In the genomic region with DNA sequence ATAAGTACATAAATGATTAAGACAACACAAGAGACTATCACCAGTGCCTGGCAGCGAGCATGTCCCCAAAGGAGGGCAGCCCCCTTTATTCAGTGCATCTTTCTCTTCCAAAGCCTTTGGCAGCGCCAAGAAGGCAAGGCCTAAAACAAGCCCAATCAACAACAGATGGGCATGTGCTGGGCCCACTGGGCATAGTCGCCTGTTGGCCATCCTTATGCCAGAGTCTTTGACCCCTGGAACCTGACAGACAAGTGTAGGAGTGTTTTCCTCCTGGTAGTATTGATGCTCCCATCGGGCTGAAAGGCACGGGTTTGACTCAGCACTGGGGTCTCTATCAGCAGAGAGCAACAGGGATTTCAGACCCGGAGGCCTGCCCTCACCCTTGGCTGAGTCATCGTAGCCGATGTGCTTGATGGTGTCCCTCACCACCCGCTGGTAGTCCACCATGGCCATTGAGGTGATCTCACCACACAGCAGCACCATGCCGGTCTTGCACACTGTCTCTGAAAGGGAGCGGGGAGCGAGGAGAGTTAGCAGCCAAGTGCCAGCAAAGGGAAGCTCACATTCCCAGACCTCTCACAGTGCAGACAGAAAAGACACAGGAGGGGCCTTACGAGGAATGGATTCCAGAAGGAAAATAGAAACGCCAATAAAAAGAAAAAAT, we compare ENCODE assay signal across 29 cellular contexts. TPM values are rescaled to one million over a fixed set of nuclear protein-coding genes. Genes with fewer than 3 reads are reported as not detected.
"Had no signal": no experiment of that assay in that cellular context is flagged by ENCODE, and none has a peak within 500 bp of the region (broad histone marks: within the 10 kb centered on the region; RNA-seq: fewer than 3 reads in every experiment).

No MANE protein-coding gene starts in this region.

- H3K36me3 Mint-ChIP-seq: natural killer cell; neural progenitor cell; stimulated activated memory B cell treated with anti-CD40 and anti-IgM and Interleukin-4, amounts not matched to agents 10 μg/mL and 1 μg/mL and 100 μg/mL, for 72 hours had no signal

- H3K4me2 ChIP-seq: neural progenitor cell had no signal

- H3K9me3 Mint-ChIP-seq: dendritic cell treated with granulocyte-macrophage colony-stimulating factor and Interleukin-4, amounts not matched to agents 40 ng/mL and 50 ng/mL, for 4 days; effector memory CD8-positive, alpha-beta T cell; natural killer cell; neural progenitor cell; stimulated activated memory B cell treated with anti-CD40 and anti-IgM and Interleukin-4, amounts not matched to agents 10 μg/mL and 1 μg/mL and 100 μg/mL, for 72 hours; stimulated activated naive CD8-positive, alpha-beta T cell treated with anti-CD3 and anti-CD28 coated beads, Interleukin-15, Interleukin-2, amounts not matched to agents 100 ng/mL and 50 ng/mL, for 24 hours had no signal

- H3K27ac Mint-ChIP-seq: dendritic cell treated with granulocyte-macrophage colony-stimulating factor and Interleukin-4, amounts not matched to agents 40 ng/mL and 50 ng/mL, for 4 days; effector memory CD8-positive, alpha-beta T cell; natural killer cell; neural progenitor cell; stimulated activated memory B cell treated with anti-CD40 and anti-IgM and Interleukin-4, amounts not matched to agents 10 μg/mL and 1 μg/mL and 100 μg/mL, for 72 hours; stimulated activated naive CD8-positive, alpha-beta T cell treated with anti-CD3 and anti-CD28 coated beads, Interleukin-15, Interleukin-2, amounts not matched to agents 100 ng/mL and 50 ng/mL, for 24 hours had no signal

- ATAC-seq: effector memory CD8-positive, alpha-beta T cell; gastroesophageal sphincter; left cardiac atrium; mucosa of descending colon; natural killer cell; sciatic nerve; stimulated activated memory B cell treated with anti-CD40 and anti-IgM and Interleukin-4, amounts not matched to agents 10 μg/mL and 1 μg/mL and 100 μg/mL, for 72 hours; upper lobe of right lung had no signal

- DNase-seq: effector memory CD8-positive, alpha-beta T cell; esophagus squamous epithelium; foreskin fibroblast; glutamatergic neuron; kidney; left cardiac atrium; left ventricle myocardium superior; mammary epithelial cell; mucosa of descending colon; natural killer cell; occipital lobe; spleen; stimulated activated CD4-positive, alpha-beta T cell treated with anti-CD3 and anti-CD28 coated beads, Interleukin-15, amount 100 ng/mL, for 24 hours; stimulated activated CD4-positive, alpha-beta T cell treated with anti-CD3 and anti-CD28 coated beads, Interleukin-1b, Interleukin-23, amount 100 ng/mL, for 48 hours; stimulated activated CD4-positive, alpha-beta T cell treated with anti-CD3 and anti-CD28 coated beads, Interleukin-4, amount 100 ng/mL, for 24 hours; testis; upper lobe of right lung had no signal

- H3K27me3 ChIP-seq: esophagus squamous epithelium, gastroesophageal sphincter, neural progenitor cell, spleen, testis, tibial nerve, upper lobe of right lung, vagina had no signal

- H3K4me3 Mint-ChIP-seq: dendritic cell treated with granulocyte-macrophage colony-stimulating factor and Interleukin-4, amounts not matched to agents 40 ng/mL and 50 ng/mL, for 4 days; effector memory CD8-positive, alpha-beta T cell; natural killer cell; neural progenitor cell; stimulated activated memory B cell treated with anti-CD40 and anti-IgM and Interleukin-4, amounts not matched to agents 10 μg/mL and 1 μg/mL and 100 μg/mL, for 72 hours; stimulated activated naive CD8-positive, alpha-beta T cell treated with anti-CD3 and anti-CD28 coated beads, Interleukin-15, Interleukin-2, amounts not matched to agents 100 ng/mL and 50 ng/mL, for 24 hours had no signal

- H3K27ac ChIP-seq: epithelial cell of prostate, esophagus squamous epithelium, gastroesophageal sphincter, neural progenitor cell, parathyroid adenoma, prostate gland, spleen, testis, tibial nerve, upper lobe of right lung, vagina had no signal

- H3K9me3 ChIP-seq: esophagus squamous epithelium, gastroesophageal sphincter, mucosa of descending colon, prostate gland, spleen, testis, tibial nerve, upper lobe of right lung, vagina had no signal

- H3K4me1 ChIP-seq: esophagus squamous epithelium, gastroesophageal sphincter, neural progenitor cell, parathyroid adenoma, prostate gland, spleen, tibial nerve, upper lobe of right lung, vagina had no signal

- H3K79me2 ChIP-seq: parathyroid adenoma had no signal

- H3K9ac ChIP-seq: neural progenitor cell, parathyroid adenoma had no signal

- H2AFZ ChIP-seq: neural progenitor cell, parathyroid adenoma had no signal

- H3K4me1 Mint-ChIP-seq: natural killer cell; stimulated activated memory B cell treated with anti-CD40 and anti-IgM and Interleukin-4, amounts not matched to agents 10 μg/mL and 1 μg/mL and 100 μg/mL, for 72 hours had no signal

RNA-seq across cellular contexts. Expression of gene MAT1A, which starts 5.8 kb away (rescaled TPM):
- total RNA-seq: gastroesophageal sphincter, left ventricle myocardium superior, natural killer cell, occipital lobe, sciatic nerve, skeletal muscle tissue, tibial nerve, vagina had no signal
